Comparison of ENCODE assay signal across 29 cellular contexts in the genomic region with DNA sequence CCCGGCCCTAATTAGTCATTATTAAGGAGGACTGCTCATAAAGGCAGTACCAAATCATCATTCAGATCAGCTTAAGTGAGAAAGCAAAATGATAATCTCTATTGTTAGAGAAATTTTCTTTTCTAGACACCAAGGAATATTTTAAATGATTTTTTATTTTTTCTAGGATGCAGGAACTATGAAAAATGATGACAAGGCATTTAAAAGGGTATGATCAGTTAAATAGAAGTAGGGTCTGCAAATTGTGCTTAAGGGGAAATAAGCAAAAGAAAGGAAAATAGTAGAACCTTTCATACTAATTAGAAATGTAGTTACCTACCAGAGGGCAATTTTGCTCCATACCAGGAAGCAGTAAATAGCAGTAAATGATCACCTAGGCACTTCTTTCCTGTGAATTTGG. TPM values are rescaled to one million over a fixed set of nuclear protein-coding genes. Genes with fewer than 3 reads are reported as not detected.
DNase-seq lines count a peak whose midpoint lies in the region; ATAC-seq, FAIRE-seq and TF ChIP-seq lines count a peak whose summit lies in the region.
"Had no signal": no experiment of that assay in that cellular context is flagged by ENCODE, and none has a peak within 500 bp of the region (broad histone marks: within the 10 kb centered on the region; RNA-seq: fewer than 3 reads in every experiment).

No MANE protein-coding gene starts in this region.

- no peaks in the 10 kb centered on the region for H3K27me3 Mint-ChIP-seq in activated CD4-positive, alpha-beta T cell treated with anti-CD3 and anti-CD28 coated beads, Interleukin-2, amount 10 ng/mL, durations not matched to agents 7 days and 5 days
- H3K27me3 Mint-ChIP-seq: CD4-positive, alpha-beta memory T cell; CD4-positive, CD25-positive, alpha-beta regulatory T cell; CD8-positive, alpha-beta memory T cell had no signal

- no peaks in the 10 kb centered on the region for H3K9me3 Mint-ChIP-seq in activated CD4-positive, alpha-beta T cell treated with anti-CD3 and anti-CD28 coated beads, Interleukin-2, amount 10 ng/mL, durations not matched to agents 7 days and 5 days
- H3K9me3 Mint-ChIP-seq: CD14-positive monocyte; CD4-positive, alpha-beta memory T cell; CD4-positive, CD25-positive, alpha-beta regulatory T cell; CD8-positive, alpha-beta memory T cell had no signal

- in situ Hi-C loops in HepG2 (cut with HindIII; ENCODE audit: extremely low pct_ligation_motif_present, low pct_unique_long_range_greater_than_20kb) (no loop called here), IMR-90 (cut with MboI; ENCODE audit: low sequenced_read_pairs) (no loop called here)

- no peak overlapping the region for H3K27ac Mint-ChIP-seq in activated CD4-positive, alpha-beta T cell treated with anti-CD3 and anti-CD28 coated beads, Interleukin-2, amount 10 ng/mL, durations not matched to agents 7 days and 5 days
- H3K27ac Mint-ChIP-seq: CD14-positive monocyte; CD4-positive, alpha-beta memory T cell; CD4-positive, CD25-positive, alpha-beta regulatory T cell; CD8-positive, alpha-beta memory T cell had no signal

- H2AK5ac ChIP-seq in IMR-90 (ENCODE audit: low read depth, low read length): no peak overlapping the region
- H2AK5ac ChIP-seq in H1 (ENCODE audit: low read depth, low read length): no peak overlapping the region

- no peaks in the 10 kb centered on the region for H3K23me2 ChIP-seq in H1 (ENCODE audit: low read depth, low read length)

- no peak overlapping the region for H3K4me2 ChIP-seq in HepG2 (ENCODE audit: low read depth, low read length)
- H3K4me2 ChIP-seq in IMR-90 (ENCODE audit: low read depth, low read length): no peak overlapping the region
- H3K4me2 ChIP-seq in H1 (ENCODE audit: insufficient read depth in 1 of 2, low read depth in 2 of 2, low read length in 2 of 2): no peak overlapping the region
- H3K4me2 ChIP-seq: BLaER1 had no signal

- H3K4ac ChIP-seq in IMR-90 (ENCODE audit: low read depth, low read length) (no peak overlapping the region), H1 (replicated peaks; ENCODE audit: insufficient read length, low read depth, low read length) (no peak overlapping the region)

- dilution Hi-C loops in IMR-90 (cut with HindIII; ENCODE audit: low sequenced_read_pairs, unreplicated experiment): no loop called here

- intact Hi-C loops in HepG2 (cut with micrococcal nuclease; ENCODE audit: unreplicated experiment) (no loop called here), right lobe of liver (cut with DNase I) (no loop called here), IMR-90 (cut with micrococcal nuclease) (no loop called here)

- H3K4me1 Mint-ChIP-seq in activated CD4-positive, alpha-beta T cell treated with anti-CD3 and anti-CD28 coated beads, Interleukin-2, amount 10 ng/mL, durations not matched to agents 7 days and 5 days: no peaks in the 10 kb centered on the region
- H3K4me1 Mint-ChIP-seq: CD14-positive monocyte; CD4-positive, alpha-beta memory T cell; CD4-positive, CD25-positive, alpha-beta regulatory T cell; CD8-positive, alpha-beta memory T cell had no signal

- BruUV-seq in HepG2 (replicated peaks; lab: Mats Ljungman, UMichigan) (no TSS peak), IMR-90 (replicated peaks; lab: Mats Ljungman, UMichigan) (no TSS peak)

- ATAC-seq in HepG2 (no peak), right lobe of liver (no peak), IMR-90 (ENCODE audit: low read depth) (no peak)
- ATAC-seq: GM12878 had no signal

- H3K36me3 Mint-ChIP-seq in activated CD4-positive, alpha-beta T cell treated with anti-CD3 and anti-CD28 coated beads, Interleukin-2, amount 10 ng/mL, durations not matched to agents 7 days and 5 days (ENCODE audit: low read depth): peaks cover 2% of the 10 kb centered on the region

- WGBS in HepG2 (ENCODE audit: low lambda C conversion rate): 95% methylated on average over 1 of the region's 1 CpG
- WGBS in right lobe of liver (ENCODE audit: insufficient coverage, low coverage, low lambda C conversion rate, missing lambda C conversion rate): 100% methylated on average over 1 of the region's 1 CpG
- WGBS in IMR-90 (ENCODE audit: extremely low coverage in 2 of 2, insufficient read length in 1 of 2), 2 experiments: no CpG with 5 or more reads among the region's 1 CpG
- WGBS in H1 (ENCODE audit: extremely low coverage in 1 of 2, insufficient coverage in 1 of 2, insufficient read length in 1 of 2, insufficient replicate concordance in 2 of 2, low coverage in 1 of 2, low lambda C conversion rate in 2 of 2, missing lambda C conversion rate in 1 of 2), 2 experiments: 79% methylated on average over 1 of the region's 1 CpG; no CpG with 5 or more reads in 1 of the 2 experiments

- H3K23ac ChIP-seq in IMR-90 (ENCODE audit: low read depth, low read length): no peak overlapping the region
- H3K23ac ChIP-seq in H1 (ENCODE audit: insufficient read length): no peak overlapping the region

- H4K20me1 ChIP-seq in HepG2 (ENCODE audit: insufficient read depth, low read length): no peaks in the 10 kb centered on the region
- H4K20me1 ChIP-seq in IMR-90 (ENCODE audit: insufficient read depth, low read length): no peaks in the 10 kb centered on the region
- H4K20me1 ChIP-seq in H1 (replicated peaks in 1 of 2; ENCODE audit: control insufficient read depth in 1 of 2, insufficient read depth in 2 of 2, low read length in 2 of 2): no peaks in the 10 kb centered on the region
- H4K20me1 ChIP-seq: BLaER1 had no signal

- no peak overlapping the region for H2AK9ac ChIP-seq in IMR-90 (replicated peaks; ENCODE audit: low read depth, low read length, poor library complexity)

- H2BK15ac ChIP-seq in IMR-90 (ENCODE audit: low read depth, low read length) (no peak overlapping the region), H1 (ENCODE audit: low read length) (no peak overlapping the region)

- no peak overlapping the region for H4K5ac ChIP-seq in IMR-90 (ENCODE audit: low read depth, low read length)
- H4K5ac ChIP-seq in H1 (ENCODE audit: insufficient read length, low read depth, low read length): no peak overlapping the region

- no peaks in the 10 kb centered on the region for H3K9me3 ChIP-seq in HepG2 (ENCODE audit: low read length)
- H3K9me3 ChIP-seq in right lobe of liver: no peaks in the 10 kb centered on the region
- H3K9me3 ChIP-seq in IMR-90 (ENCODE audit: control insufficient read depth, insufficient read depth, low read length): no peaks in the 10 kb centered on the region
- H3K9me3 ChIP-seq in H1 (ENCODE audit: insufficient read depth in 2 of 2, low read depth in 1 of 2, low read length in 1 of 2): no peaks in the 10 kb centered on the region
- H3K9me3 ChIP-seq: BE2C, BLaER1 had no signal

- no peak overlapping the region for H4K91ac ChIP-seq in IMR-90 (ENCODE audit: insufficient read depth, low read depth, low read length)
- no peak overlapping the region for H4K91ac ChIP-seq in H1 (replicated peaks; ENCODE audit: insufficient read length, low read length)

- POLR2A ChIA-PET in HepG2 (lab: Yijun Ruan, JAX) (no interaction called here), IMR-90 (lab: Charles Lee; ENCODE audit: unreplicated experiment) (no interaction called here), H1 (lab: Charles Lee; ENCODE audit: partially characterized antibody) (no interaction called here)
- POLR2A ChIA-PET in activated CD4-positive, alpha-beta T cell treated with anti-CD3 and anti-CD28 coated beads, Interleukin-2, amount 10 ng/mL, durations not matched to agents 7 days and 5 days (lab: Charles Lee): no interaction called here

- H4K8ac ChIP-seq in IMR-90 (ENCODE audit: low read depth in 2 of 2, low read length in 2 of 2) (no peak overlapping the region), H1 (ENCODE audit: extremely low read depth, insufficient read depth, low read length) (no peak overlapping the region)

- H2BK12ac ChIP-seq in H1 (ENCODE audit: low read depth, low read length): no peak overlapping the region

- no peak for DNase-seq in HepG2 (ENCODE audit: low spot score)
- DNase-seq in right lobe of liver: no peak
- no peak for DNase-seq in IMR-90
- DNase-seq in H1 (ENCODE audit: low read depth in 1 of 2, low spot score in 2 of 2): no peak
- no peak for DNase-seq in activated CD4-positive, alpha-beta T cell treated with anti-CD3 and anti-CD28 coated beads, Interleukin-2, amount 50 U/mL, for 48 hours
- no peak for DNase-seq in activated CD4-positive, alpha-beta T cell treated with anti-CD3 and anti-CD28 coated beads, Interleukin-2, amount 10 ng/mL, durations not matched to agents 7 days and 5 days
- DNase-seq: ACHN; BE2C; C1 segment of cervical spinal cord; CD4-positive, alpha-beta memory T cell; CD4-positive, CD25-positive, alpha-beta regulatory T cell; CD8-positive, alpha-beta memory T cell; COR-L47; DMS 273 treated with DMSO at 0.1 percent for 48 hours; DMS153; DMS53; DMS79; DND-41; EL; GDM1 had no signal

- H3K56ac ChIP-seq in IMR-90 (ENCODE audit: extremely low read depth, insufficient read depth, low read length) (no peak overlapping the region), H1 (replicated peaks; ENCODE audit: insufficient read length, low read depth, low read length) (no peak overlapping the region)

- H2BK120ac ChIP-seq in IMR-90 (ENCODE audit: low read depth, low read length): no peak overlapping the region
- H2BK120ac ChIP-seq in H1 (replicated peaks; ENCODE audit: low read depth, low read length): no peak overlapping the region

- no peaks in the 10 kb centered on the region for H3K79me1 ChIP-seq in IMR-90 (ENCODE audit: low read depth in 1 of 2, low read length in 2 of 2)
- no peaks in the 10 kb centered on the region for H3K79me1 ChIP-seq in H1 (ENCODE audit: low read depth, low read length)

- no peaks in the 10 kb centered on the region for H3K79me2 ChIP-seq in HepG2 (ENCODE audit: insufficient read depth, low read length)
- no peaks in the 10 kb centered on the region for H3K79me2 ChIP-seq in H1 (ENCODE audit: control insufficient read depth in 1 of 2, insufficient read depth in 2 of 2, low read length in 2 of 2)

- H2AFZ ChIP-seq in HepG2 (ENCODE audit: low read length) (no peak overlapping the region), IMR-90 (replicated peaks; ENCODE audit: low read length, poor library complexity) (no peak overlapping the region), H1 (ENCODE audit: low read length) (no peak overlapping the region)

- H3K18ac ChIP-seq in IMR-90 (ENCODE audit: low read depth, low read length): no peak overlapping the region
- no peak overlapping the region for H3K18ac ChIP-seq in H1 (ENCODE audit: extremely low read depth, low read length)

- H3K4me1 ChIP-seq in HepG2 (ENCODE audit: insufficient read depth, low read length) (no peaks in the 10 kb centered on the region), right lobe of liver (no peaks in the 10 kb centered on the region), IMR-90 (ENCODE audit: control insufficient read depth, insufficient read depth, low read length) (no peaks in the 10 kb centered on the region), H1 (replicated peaks in 1 of 4; ENCODE audit: control insufficient read depth in 3 of 4, insufficient read depth in 4 of 4, low read length in 3 of 4) (no peaks in the 10 kb centered on the region)
- H3K4me1 ChIP-seq: BE2C, BLaER1 had no signal

- H3K9ac ChIP-seq in HepG2 (ENCODE audit: insufficient read depth, low read depth, low read length) (no peak overlapping the region), IMR-90 (ENCODE audit: low read depth, low read length) (no peak overlapping the region), H1 (replicated peaks in 1 of 4; ENCODE audit: extremely low read depth in 1 of 4, low read depth in 3 of 4, low read length in 3 of 4) (no peak overlapping the region)
- H3K9ac ChIP-seq: BLaER1 had no signal

- H2BK20ac ChIP-seq in IMR-90 (ENCODE audit: low read depth, low read length): no peak overlapping the region
- H2BK20ac ChIP-seq in H1 (ENCODE audit: low read length): no peak overlapping the region

- TF ChIP-seq RAD21 in HepG2 (CRISPR knock-in tag; IDR thresholded peaks at IDR 0.05) (no peak), IMR-90 (IDR thresholded peaks at IDR 0.05; ENCODE audit: low read length) (no peak), H1 (IDR thresholded peaks at IDR 0.05 in 1 of 2, conservative IDR thresholded peaks at IDR 0.05 in 1 of 2; ENCODE audit: low read depth in 2 of 2, low read length in 2 of 2) (no peak)

- FAIRE-seq in HepG2 (lab: Jason Lieb, UNC) (no peak), H1 (lab: Jason Lieb, UNC) (no peak)
- FAIRE-seq: GM12878, GM12892, GM18507 had no signal

- no peaks in the 10 kb centered on the region for H3K9me1 ChIP-seq in IMR-90 (ENCODE audit: insufficient read depth, low read length)

- no peak overlapping the region for H3K4me3 ChIP-seq in HepG2 (replicated peaks in 1 of 3; ENCODE audit: insufficient read depth in 1 of 3, low read depth in 2 of 3, low read length in 3 of 3)
- no peak overlapping the region for H3K4me3 ChIP-seq in right lobe of liver
- no peak overlapping the region for H3K4me3 ChIP-seq in IMR-90 (ENCODE audit: insufficient read depth, low read depth, low read length)
- no peak overlapping the region for H3K4me3 ChIP-seq in H1 (ENCODE audit: extremely low read depth in 1 of 4, insufficient read depth in 2 of 4, low read depth in 3 of 4, low read length in 4 of 4)
- H3K4me3 ChIP-seq: BLaER1, GM12878 had no signal

- CTCF ChIA-PET in HepG2 (lab: Yijun Ruan, JAX; ENCODE audit: low intra/inter-chr PET ratio, low total read pairs) (no interaction called here), IMR-90 (lab: Yijun Ruan, JAX) (no interaction called here), H1 (lab: Charles Lee; ENCODE audit: partially characterized antibody) (no interaction called here)
- CTCF ChIA-PET in activated CD4-positive, alpha-beta T cell treated with anti-CD3 and anti-CD28 coated beads, Interleukin-2, amount 10 ng/mL, durations not matched to agents 7 days and 5 days (lab: Charles Lee): interaction anchor here (0.7 kb wide), 1 partner anchor 349 kb away, joined by 3 read pairs; no protein-coding TSS in a partner anchor

- H3K36me3 ChIP-seq in HepG2 (replicated peaks in 1 of 2; ENCODE audit: control insufficient read depth in 1 of 2, insufficient read depth in 2 of 2, low read length in 2 of 2): no peaks in the 10 kb centered on the region
- no peaks in the 10 kb centered on the region for H3K36me3 ChIP-seq in right lobe of liver
- H3K36me3 ChIP-seq in IMR-90 (ENCODE audit: control insufficient read depth, insufficient read depth, low read length): no peaks in the 10 kb centered on the region
- no peaks in the 10 kb centered on the region for H3K36me3 ChIP-seq in H1 (ENCODE audit: control insufficient read depth in 2 of 4, insufficient read depth in 4 of 4, low read length in 3 of 4)
- H3K36me3 ChIP-seq: BE2C, BLaER1 had no signal

- no peak overlapping the region for H3K4me3 Mint-ChIP-seq in activated CD4-positive, alpha-beta T cell treated with anti-CD3 and anti-CD28 coated beads, Interleukin-2, amount 10 ng/mL, durations not matched to agents 7 days and 5 days
- H3K4me3 Mint-ChIP-seq: CD14-positive monocyte; CD4-positive, alpha-beta memory T cell; CD4-positive, CD25-positive, alpha-beta regulatory T cell; CD8-positive, alpha-beta memory T cell had no signal

- H3K27me3 ChIP-seq in HepG2 (ENCODE audit: control insufficient read depth in 1 of 2, insufficient read depth in 2 of 2, low read length in 2 of 2) (no peaks in the 10 kb centered on the region), right lobe of liver (no peaks in the 10 kb centered on the region), IMR-90 (ENCODE audit: control insufficient read depth, insufficient read depth, low read length) (no peaks in the 10 kb centered on the region), H1 (replicated peaks in 1 of 4; ENCODE audit: control insufficient read depth in 3 of 4, extremely low read depth in 1 of 4, insufficient read depth in 3 of 4, low read length in 3 of 4) (no peaks in the 10 kb centered on the region)
- H3K27me3 ChIP-seq: BE2C, BLaER1 had no signal

- TF ChIP-seq CTCF in HepG2 (CRISPR knock-in tag; IDR thresholded peaks at IDR 0.05) (no peak), right lobe of liver (IDR thresholded peaks at IDR 0.05) (no peak), IMR-90 (conservative IDR thresholded peaks at IDR 0.05; ENCODE audit: low read depth, low read length) (no peak), H1 (IDR thresholded peaks at IDR 0.05; ENCODE audit: control extremely low read depth in 1 of 3, insufficient read depth in 1 of 3, low read depth in 1 of 3, low read length in 3 of 3) (no peak)

- H3K27ac ChIP-seq in HepG2 (ENCODE audit: extremely low read length, insufficient read depth, low read length) (no peak overlapping the region), right lobe of liver (no peak overlapping the region), IMR-90 (ENCODE audit: insufficient read depth, low read length) (no peak overlapping the region), H1 (ENCODE audit: low read depth, low read length) (no peak overlapping the region)
- H3K27ac ChIP-seq: 22Rv1, BLaER1 had no signal

- H3K14ac ChIP-seq in IMR-90 (replicated peaks; ENCODE audit: low read depth, low read length) (no peak overlapping the region), H1 (ENCODE audit: insufficient read length) (no peak overlapping the region)

- no peak for TF ChIP-seq EP300 in HepG2 (IDR thresholded peaks at IDR 0.05; ENCODE audit: low read depth in 2 of 2, low read length in 2 of 2)
- TF ChIP-seq EP300 in HepG2 (CRISPR knock-in tag; IDR thresholded peaks at IDR 0.05; ENCODE audit: borderline replicate concordance): no peak
- no peak for TF ChIP-seq EP300 in H1 (IDR thresholded peaks at IDR 0.05; ENCODE audit: borderline replicate concordance in 1 of 2, low read depth in 2 of 2, low read length in 2 of 2)

- H2BK5ac ChIP-seq in IMR-90 (ENCODE audit: low read depth, low read length, poor library complexity, severe bottlenecking) (no peak overlapping the region), H1 (ENCODE audit: low read depth, low read length) (no peak overlapping the region)

- TF ChIP-seq POLR2A in HepG2 (IDR thresholded peaks at IDR 0.05; ENCODE audit: insufficient read depth in 1 of 2, low read depth in 2 of 2, low read length in 2 of 2): no peak
- no peak for TF ChIP-seq POLR2A in right lobe of liver (IDR thresholded peaks at IDR 0.05)
- TF ChIP-seq POLR2A in IMR-90 (IDR thresholded peaks at IDR 0.05; ENCODE audit: low read depth, low read length): no peak
- TF ChIP-seq POLR2A in H1 (IDR thresholded peaks at IDR 0.05; ENCODE audit: control extremely low read depth in 1 of 2, low read depth in 2 of 2, low read length in 2 of 2): no peak

RNA-seq across cellular contexts. Expression of a gene that starts 21.6 kb away (rescaled TPM):
- total RNA-seq in HepG2 (2016; rRNA removed; fragmentation: Illumina TruSeq; extraction: Trizol) (0.31 and 0.35 TPM in 2 replicates), right lobe of liver (not detected), IMR-90 (2012; rRNA removed) (0.18 TPM in 1 of 2 replicates, not detected in the other)
- total RNA-seq in HepG2 (2016; cell fraction: cytosol; rRNA removed; fragmentation: Illumina TruSeq; extraction: Trizol; ENCODE audit: low read depth): not detected in 2 replicates
- 0.16 and 0.45 TPM in 2 replicates for total RNA-seq in HepG2 (2016; cell fraction: insoluble cytoplasmic fraction; rRNA removed; fragmentation: Illumina TruSeq; extraction: Trizol)
- 0.19 and 0.34 TPM in 2 replicates for total RNA-seq in HepG2 (2016; cell fraction: membrane; rRNA removed; fragmentation: Illumina TruSeq; extraction: Trizol)
- 0.59 TPM in 1 of 2 replicates, not detected in the other for total RNA-seq in HepG2 (2016; cell fraction: nucleus; rRNA removed; fragmentation: Illumina TruSeq; extraction: Trizol)
- polyA plus RNA-seq in HepG2 (2011; rRNA removed) (0.24 and 0.38 TPM in 2 replicates), IMR-90 (2012; rRNA removed) (0.14 TPM in 1 of 2 replicates, not detected in the other), H1 (2011; rRNA removed) (1.7 and 2.6 TPM in 2 replicates)
- polyA plus RNA-seq in HepG2 (2011; cell fraction: cytosol; rRNA removed): 0.12 and 0.19 TPM in 2 replicates
- polyA plus RNA-seq in HepG2 (2011; cell fraction: nucleus; rRNA removed): 0.57 and 1.3 TPM in 2 replicates
- polyA plus RNA-seq in HepG2 (2012): 0.35 and 0.38 TPM in 2 replicates
- polyA plus RNA-seq in HepG2 (2016; cell fraction: cytosol; fragmentation: Illumina TruSeq; extraction: Trizol; ENCODE audit: low read depth): 0.07 and 0.11 TPM in 2 replicates
- 0.21 TPM in 2 replicates for polyA plus RNA-seq in HepG2 (2016; cell fraction: insoluble cytoplasmic fraction; fragmentation: Illumina TruSeq; extraction: Trizol; ENCODE audit: low read depth)
- polyA plus RNA-seq in HepG2 (2016; cell fraction: membrane; fragmentation: Illumina TruSeq; extraction: Trizol; ENCODE audit: low read depth): 0.10 and 0.25 TPM in 2 replicates
- 0.45 and 0.79 TPM in 2 replicates for polyA plus RNA-seq in HepG2 (2016; cell fraction: nucleus; fragmentation: Illumina TruSeq; extraction: Trizol; ENCODE audit: insufficient read depth, low read depth)
- 0.84 TPM in 1 of 2 replicates, not detected in the other for polyA minus RNA-seq in HepG2 (2011; rRNA and poly(A)+ RNA removed; ENCODE audit: low replicate concordance)
- polyA minus RNA-seq in HepG2 (2011; cell fraction: cytosol; rRNA and poly(A)+ RNA removed): not detected in 2 replicates
- 0.62 and 0.64 TPM in 2 replicates for polyA minus RNA-seq in HepG2 (2011; cell fraction: nucleus; rRNA and poly(A)+ RNA removed)
- 0.05 TPM in 1 of 2 replicates, not detected in the other for polyA plus RNA-seq in IMR-90 (2012; cell fraction: cytosol; rRNA removed)
- polyA plus RNA-seq in IMR-90 (2012; cell fraction: nucleus; rRNA removed; ENCODE audit: low replicate concordance): 0.44 and 0.58 TPM in 2 replicates
- total RNA-seq in H1 (2021; fragmentation: NEBNext Ultra II Directional; extraction: Animal tissue kit (Norgen Biotek cat#: 25700)): 1.3 and 1.6 TPM in 2 replicates
- polyA plus RNA-seq in H1 (2011; cell fraction: cytosol; rRNA removed): 2.4 TPM
- polyA plus RNA-seq in H1 (2011; cell fraction: nucleus; rRNA removed): 8.2 TPM
- polyA plus RNA-seq in H1 (2012, experiment 1 of 2): 1.7 to 2.5 TPM (median 2.2 TPM) in 4 replicates
- 1.3 TPM for polyA plus RNA-seq in H1 (2012, experiment 2 of 2)
- polyA plus RNA-seq in H1 (2013, experiment 1 of 2): 0.81 TPM
- polyA plus RNA-seq in H1 (2013, experiment 2 of 2): 0.75 TPM
- 0.80 and 1.4 TPM in 2 replicates for polyA minus RNA-seq in H1 (2011; rRNA and poly(A)+ RNA removed)
- polyA minus RNA-seq in H1 (2011; cell fraction: cytosol; rRNA and poly(A)+ RNA removed): 2.2 TPM
- 3.0 TPM for polyA minus RNA-seq in H1 (2011; cell fraction: nucleus; rRNA and poly(A)+ RNA removed)
- total RNA-seq in activated CD4-positive, alpha-beta T cell treated with anti-CD3 and anti-CD28 coated beads, Interleukin-2, amount 10 ng/mL, durations not matched to agents 7 days and 5 days: not detected
- total RNA-seq: A172; CD4-positive, alpha-beta memory T cell; CD8-positive, alpha-beta memory T cell; Daoy; G401; GM12878 had no signal
- polyA plus RNA-seq: CD14-positive monocyte; CD4-positive, alpha-beta memory T cell; CD4-positive, CD25-positive, alpha-beta regulatory T cell; CD8-positive, alpha-beta memory T cell had no signal

RNA-seq across cellular contexts. Expression of a gene that starts 26.4 kb away (rescaled TPM):
- total RNA-seq in HepG2 (2016; rRNA removed; fragmentation: Illumina TruSeq; extraction: Trizol): 30.6 and 31.7 TPM in 2 replicates
- 3.7 and 4.0 TPM in 2 replicates for total RNA-seq in HepG2 (2016; cell fraction: cytosol; rRNA removed; fragmentation: Illumina TruSeq; extraction: Trizol; ENCODE audit: low read depth)
- 28.9 and 29.6 TPM in 2 replicates for total RNA-seq in HepG2 (2016; cell fraction: insoluble cytoplasmic fraction; rRNA removed; fragmentation: Illumina TruSeq; extraction: Trizol)
- 7.7 and 9.6 TPM in 2 replicates for total RNA-seq in HepG2 (2016; cell fraction: membrane; rRNA removed; fragmentation: Illumina TruSeq; extraction: Trizol)
- total RNA-seq in HepG2 (2016; cell fraction: nucleus; rRNA removed; fragmentation: Illumina TruSeq; extraction: Trizol): 12.3 and 14.5 TPM in 2 replicates
- 36.4 and 36.6 TPM in 2 replicates for polyA plus RNA-seq in HepG2 (2011; rRNA removed)
- polyA plus RNA-seq in HepG2 (2011; cell fraction: cytosol; rRNA removed): 34.1 and 41.6 TPM in 2 replicates
- 22.4 and 24.6 TPM in 2 replicates for polyA plus RNA-seq in HepG2 (2011; cell fraction: nucleus; rRNA removed)
- polyA plus RNA-seq in HepG2 (2012): 16.7 and 20.9 TPM in 2 replicates
- polyA plus RNA-seq in HepG2 (2016; cell fraction: cytosol; fragmentation: Illumina TruSeq; extraction: Trizol; ENCODE audit: low read depth): 2.2 and 2.9 TPM in 2 replicates
- 27.1 and 29.0 TPM in 2 replicates for polyA plus RNA-seq in HepG2 (2016; cell fraction: insoluble cytoplasmic fraction; fragmentation: Illumina TruSeq; extraction: Trizol; ENCODE audit: low read depth)
- polyA plus RNA-seq in HepG2 (2016; cell fraction: membrane; fragmentation: Illumina TruSeq; extraction: Trizol; ENCODE audit: low read depth): 5.2 and 5.4 TPM in 2 replicates
- 22.0 and 25.1 TPM in 2 replicates for polyA plus RNA-seq in HepG2 (2016; cell fraction: nucleus; fragmentation: Illumina TruSeq; extraction: Trizol; ENCODE audit: insufficient read depth, low read depth)
- 25.4 and 32.0 TPM in 2 replicates for polyA minus RNA-seq in HepG2 (2011; rRNA and poly(A)+ RNA removed; ENCODE audit: low replicate concordance)
- 11.0 and 12.9 TPM in 2 replicates for polyA minus RNA-seq in HepG2 (2011; cell fraction: cytosol; rRNA and poly(A)+ RNA removed)
- 5.2 and 5.3 TPM in 2 replicates for polyA minus RNA-seq in HepG2 (2011; cell fraction: nucleus; rRNA and poly(A)+ RNA removed)
- total RNA-seq in right lobe of liver: 10 to 100 TPM in 3 of 6 experiments, 1 to 10 TPM in 3; 9.1 to 30.7 (median 14.9) TPM
- 27.2 and 31.0 TPM in 2 replicates for total RNA-seq in IMR-90 (2012; rRNA removed)
- 37.1 and 37.2 TPM in 2 replicates for polyA plus RNA-seq in IMR-90 (2012; rRNA removed)
- 47.8 and 52.4 TPM in 2 replicates for polyA plus RNA-seq in IMR-90 (2012; cell fraction: cytosol; rRNA removed)
- polyA plus RNA-seq in IMR-90 (2012; cell fraction: nucleus; rRNA removed; ENCODE audit: low replicate concordance): 22.4 and 39.5 TPM in 2 replicates
- total RNA-seq in H1 (2021; fragmentation: NEBNext Ultra II Directional; extraction: Animal tissue kit (Norgen Biotek cat#: 25700)): 22.9 and 23.9 TPM in 2 replicates
- 38.1 and 39.4 TPM in 2 replicates for polyA plus RNA-seq in H1 (2011; rRNA removed)
- polyA plus RNA-seq in H1 (2011; cell fraction: cytosol; rRNA removed): 38.4 TPM
- polyA plus RNA-seq in H1 (2011; cell fraction: nucleus; rRNA removed): 28.3 TPM
- polyA plus RNA-seq in H1 (2012, experiment 1 of 2): 21.8 to 29.1 TPM (median 27.6 TPM) in 4 replicates
- 30.5 TPM for polyA plus RNA-seq in H1 (2012, experiment 2 of 2)
- 13.3 TPM for polyA plus RNA-seq in H1 (2013, experiment 1 of 2)
- polyA plus RNA-seq in H1 (2013, experiment 2 of 2): 13.4 TPM
- polyA minus RNA-seq in H1 (2011; rRNA and poly(A)+ RNA removed): 19.9 and 22.5 TPM in 2 replicates
- polyA minus RNA-seq in H1 (2011; cell fraction: cytosol; rRNA and poly(A)+ RNA removed): 10.1 TPM
- polyA minus RNA-seq in H1 (2011; cell fraction: nucleus; rRNA and poly(A)+ RNA removed): 8.7 TPM
- 10 to 100 TPM; 27.2 to 29.5 TPM for total RNA-seq in activated CD4-positive, alpha-beta T cell treated with anti-CD3 and anti-CD28 coated beads, Interleukin-2, amount 10 ng/mL, durations not matched to agents 7 days and 5 days
